In the genomic region with DNA sequence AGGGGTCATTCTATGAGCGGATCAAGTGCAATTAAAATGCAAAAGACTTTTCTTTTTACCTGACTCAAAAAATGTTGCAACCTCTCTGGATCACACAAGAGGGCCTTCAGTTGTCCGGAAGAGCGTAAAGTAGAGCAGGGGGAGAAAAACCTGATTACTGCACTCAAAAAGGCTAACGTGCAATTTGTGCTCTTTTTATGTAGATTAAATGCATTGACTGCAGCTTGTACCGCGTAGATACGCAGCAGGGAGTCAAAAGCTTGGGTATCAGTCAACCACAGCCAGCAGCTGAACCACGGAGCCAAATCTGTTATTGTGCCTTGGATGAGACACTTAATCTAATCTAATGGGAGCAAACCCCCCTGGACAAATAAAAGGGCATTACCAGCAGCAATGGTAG, we compare ENCODE assay signal across 19 cellular contexts.
DNase-seq lines count a peak whose midpoint lies in the region; ATAC-seq and TF ChIP-seq lines count a peak whose summit lies in the region.
"Had no signal": no experiment of that assay in that cellular context is flagged by ENCODE, and none has a peak within 500 bp of the region (broad histone marks: within the 10 kb centered on the region; RNA-seq: fewer than 3 reads in every experiment).

No MANE protein-coding gene starts in this region.

- H3K9me3 Mint-ChIP-seq in neural progenitor cell = no peaks in the 10 kb centered on the region
- H3K9me3 Mint-ChIP-seq: CD4-positive, alpha-beta memory T cell; T-helper 1 cell treated with Interleukin-12 subunit alpha and Interleukin-12 subunit beta and Interleukin-4 antibody, amounts not matched to agents 30 μg/mL and 1 μg/mL, for 36 hours had no signal

- H3K27me3 ChIP-seq in neural progenitor cell = no peaks in the 10 kb centered on the region
- no peaks in the 10 kb centered on the region for H3K27me3 ChIP-seq in brain microvascular endothelial cell (replicated peaks)

- no peak overlapping the region for H3K27ac Mint-ChIP-seq in neural progenitor cell
- H3K27ac Mint-ChIP-seq: CD4-positive, alpha-beta memory T cell; T-helper 1 cell treated with Interleukin-12 subunit alpha and Interleukin-12 subunit beta and Interleukin-4 antibody, amounts not matched to agents 30 μg/mL and 1 μg/mL, for 36 hours had no signal

- H3K4me3 Mint-ChIP-seq in neural progenitor cell = no peak overlapping the region
- H3K4me3 Mint-ChIP-seq: CD4-positive, alpha-beta memory T cell; T-helper 1 cell treated with Interleukin-12 subunit alpha and Interleukin-12 subunit beta and Interleukin-4 antibody, amounts not matched to agents 30 μg/mL and 1 μg/mL, for 36 hours had no signal

- H3K36me3 ChIP-seq in neural progenitor cell (no peaks in the 10 kb centered on the region), brain microvascular endothelial cell (replicated peaks) (no peaks in the 10 kb centered on the region)

- no peak overlapping the region for H3K9ac ChIP-seq in neural progenitor cell

- no peaks in the 10 kb centered on the region for H3K27me3 Mint-ChIP-seq in neural progenitor cell (ENCODE audit: insufficient read depth, low read depth)

- H3K4me1 Mint-ChIP-seq in neural progenitor cell = peaks cover 10% of the 10 kb centered on the region
- H3K4me1 Mint-ChIP-seq: CD4-positive, alpha-beta memory T cell had no signal

- peak overlapping the region; percentile 64 for H3K4me2 ChIP-seq in neural progenitor cell
- H3K4me2 ChIP-seq: smooth muscle cell had no signal

- H2AFZ ChIP-seq in neural progenitor cell (replicated peaks) = no peak overlapping the region

- H3K36me3 Mint-ChIP-seq in neural progenitor cell = peaks cover 1% of the 10 kb centered on the region
- H3K36me3 Mint-ChIP-seq: CD4-positive, alpha-beta memory T cell had no signal

- peaks cover 15% of the 10 kb centered on the region for H3K4me1 ChIP-seq in neural progenitor cell

- no peak overlapping the region for H3K27ac ChIP-seq in neural progenitor cell
- H3K27ac ChIP-seq in brain microvascular endothelial cell = no peak overlapping the region

- peaks cover 5% of the 10 kb centered on the region for H4K20me1 ChIP-seq in neural progenitor cell (ENCODE audit: low read depth)

- peaks cover 12% of the 10 kb centered on the region for H3F3A ChIP-seq in neural progenitor cell (ENCODE audit: low read depth)

- no peaks in the 10 kb centered on the region for H3K9me3 ChIP-seq in neural progenitor cell (ENCODE audit: low read depth)

- H3K4me3 ChIP-seq in neural progenitor cell (no peak overlapping the region), brain microvascular endothelial cell (ENCODE audit: low read depth, low read length) (no peak overlapping the region)
- H3K4me3 ChIP-seq: smooth muscle cell had no signal

- no peak for TF ChIP-seq CTCF in neural progenitor cell (IDR thresholded peaks at IDR 0.05)
- TF ChIP-seq CTCF in brain microvascular endothelial cell (IDR thresholded peaks at IDR 0.05; ENCODE audit: low read depth, low read length, missing control alignments) = no peak
- no peak for TF ChIP-seq CTCF in GM10266 (IDR thresholded peaks at IDR 0.05; ENCODE audit: control insufficient read depth, insufficient read depth, low read depth, missing control alignments)

- in situ Hi-C loops in brain microvascular endothelial cell (cut with HindIII; ENCODE audit: low pct_ligation_motif_present, low sequenced_read_pairs) = no loop called here

- ATAC-seq in GM19463 (IDR thresholded peaks at IDR 0.05; ENCODE audit: unreplicated experiment) = no peak
- ATAC-seq: HCT116 had no signal

- DNase-seq in NCI-H1092 treated with DMSO at 0.1 percent for 48 hours (lab: John Stamatoyannopoulos, UW) = peak; percentile 79
- peak; percentile 35 to 44 for DNase-seq in NCI-H1930 (lab: John Stamatoyannopoulos, UW)
- DNase-seq in NCI-H748 treated with DMSO at 0.1 percent for 48 hours (lab: John Stamatoyannopoulos, UW) = peak; percentile 78
- peak; percentile 34 for DNase-seq in neural progenitor cell (ENCODE audit: low spot score)
- DNase-seq in brain microvascular endothelial cell = no peak
- DNase-seq in GM10266 (ENCODE audit: extremely low spot score) = no peak
- DNase-seq: activated CD4-positive, alpha-beta T cell treated with anti-CD3 and anti-CD28 coated beads for 48 hours; activated naive CD4-positive, alpha-beta T cell treated with anti-CD3 and anti-CD28 coated beads, Interleukin-2, amount 50 U/mL, for 16 hours; CD4-positive, alpha-beta memory T cell; central memory CD4-positive, alpha-beta T cell; glutamatergic neuron; mammary epithelial cell; occipital lobe; stimulated activated CD4-positive, alpha-beta T cell treated with anti-CD3 and anti-CD28 coated beads, Interleukin-2, amount 100 ng/mL, for 48 hours; stimulated activated naive CD4-positive, alpha-beta T cell treated with Interleukin-2 at 50 U/mL for 16 hours had no signal

- H3K79me2 ChIP-seq in neural progenitor cell (ENCODE audit: low read depth) = no peaks in the 10 kb centered on the region

Comparison
In these comparisons a context has a peak if more than half of its experiments do, and no peak if none do; other contexts are left out.
1. DNase-seq: peak in NCI-H1092 treated with DMSO at 0.1 percent for 48 hours (single experiment), NCI-H1930 (2 of 2), NCI-H748 treated with DMSO at 0.1 percent for 48 hours (single experiment) and neural progenitor cell (single experiment); none in brain microvascular endothelial cell (single experiment) and GM10266 (single experiment).